Comparison of ENCODE assay signal across 9 cellular contexts in genomic region chr10:46386694-46387093, GRCh38. TPM values are rescaled to one million over a fixed set of nuclear protein-coding genes. Genes with fewer than 3 reads are reported as not detected.
DNase-seq lines count a peak whose midpoint lies in the region; ATAC-seq and TF ChIP-seq lines count a peak whose summit lies in the region.
"Not testable (repeated sequence)": the region's sequence is repeated elsewhere in the genome, so short reads cannot be mapped to it uniquely, and the experiment has no call there.
"Had no signal": no experiment of that assay in that cellular context is flagged by ENCODE, and none has a peak within 500 bp of the region (broad histone marks: within the 10 kb centered on the region; RNA-seq: fewer than 3 reads in every experiment).

No MANE protein-coding gene starts in this region.

- CTCF ChIA-PET in activated CD4-positive, alpha-beta T cell treated with anti-CD3 and anti-CD28 coated beads for 36 hours (lab: Charles Lee), result not testable (repeated sequence)

- not testable (repeated sequence) for H3K4me1 Mint-ChIP-seq in activated CD4-positive, alpha-beta T cell treated with anti-CD3 and anti-CD28 coated beads for 36 hours; stimulated activated naive B cell treated with anti-CD40 and anti-IgM and Interleukin-4, amounts not matched to agents 10 μg/mL and 1 μg/mL and 100 μg/mL, for 72 hours

- not testable (repeated sequence) for DNase-seq in activated CD4-positive, alpha-beta T cell treated with anti-CD3 and anti-CD28 coated beads for 36 hours; stimulated activated naive B cell treated with anti-CD40 and anti-IgM and Interleukin-4, amounts not matched to agents 10 μg/mL and 1 μg/mL and 100 μg/mL, for 72 hours

- not testable (repeated sequence) for H3K9me3 Mint-ChIP-seq in activated CD4-positive, alpha-beta T cell treated with anti-CD3 and anti-CD28 coated beads for 36 hours (ENCODE audit: low read depth); stimulated activated naive B cell treated with anti-CD40 and anti-IgM and Interleukin-4, amounts not matched to agents 10 μg/mL and 1 μg/mL and 100 μg/mL, for 72 hours

- ATAC-seq in GM18505 (IDR thresholded peaks at IDR 0.05; ENCODE audit: unreplicated experiment), result peak; percentile 71
- ATAC-seq in GM19351 (IDR thresholded peaks at IDR 0.05; ENCODE audit: unreplicated experiment), result peak; percentile 84
- ATAC-seq in GM21717 (IDR thresholded peaks at IDR 0.05; ENCODE audit: unreplicated experiment), result peak; percentile 83
- ATAC-seq in HG03103 (IDR thresholded peaks at IDR 0.05; ENCODE audit: low read depth, unreplicated experiment), result peak; percentile 67
- ATAC-seq in HG03460 (IDR thresholded peaks at IDR 0.05; ENCODE audit: unreplicated experiment), result peak; percentile 58
- peak; percentile 100 for ATAC-seq in activated CD4-positive, alpha-beta T cell treated with anti-CD3 and anti-CD28 coated beads for 36 hours
- ATAC-seq in esophagus mucosa, result peak; percentile 88
- peak; percentile 37 to 56 for ATAC-seq in stimulated activated naive B cell treated with anti-CD40 and anti-IgM and Interleukin-4, amounts not matched to agents 10 μg/mL and 1 μg/mL and 100 μg/mL, for 72 hours (replicated peaks)

- H3K4me3 Mint-ChIP-seq in activated CD4-positive, alpha-beta T cell treated with anti-CD3 and anti-CD28 coated beads for 36 hours; stimulated activated naive B cell treated with anti-CD40 and anti-IgM and Interleukin-4, amounts not matched to agents 10 μg/mL and 1 μg/mL and 100 μg/mL, for 72 hours: not testable (repeated sequence)

- not testable (repeated sequence) for H3K27me3 Mint-ChIP-seq in activated CD4-positive, alpha-beta T cell treated with anti-CD3 and anti-CD28 coated beads for 36 hours; stimulated activated naive B cell treated with anti-CD40 and anti-IgM and Interleukin-4, amounts not matched to agents 10 μg/mL and 1 μg/mL and 100 μg/mL, for 72 hours

- not testable (repeated sequence) for H3K27ac Mint-ChIP-seq in activated CD4-positive, alpha-beta T cell treated with anti-CD3 and anti-CD28 coated beads for 36 hours; stimulated activated naive B cell treated with anti-CD40 and anti-IgM and Interleukin-4, amounts not matched to agents 10 μg/mL and 1 μg/mL and 100 μg/mL, for 72 hours

- POLR2A ChIA-PET in activated CD4-positive, alpha-beta T cell treated with anti-CD3 and anti-CD28 coated beads for 36 hours (lab: Charles Lee), result not testable (repeated sequence)

- H3K36me3 Mint-ChIP-seq in activated CD4-positive, alpha-beta T cell treated with anti-CD3 and anti-CD28 coated beads for 36 hours (ENCODE audit: low read depth); stimulated activated naive B cell treated with anti-CD40 and anti-IgM and Interleukin-4, amounts not matched to agents 10 μg/mL and 1 μg/mL and 100 μg/mL, for 72 hours: not testable (repeated sequence)

- intact Hi-C loops in activated CD4-positive, alpha-beta T cell treated with anti-CD3 and anti-CD28 coated beads for 36 hours (cut with DNase I, micrococcal nuclease), result not testable (repeated sequence)

- TF ChIP-seq POLR2A in GM18505 (IDR thresholded peaks at IDR 0.05; ENCODE audit: borderline replicate concordance, extremely low read depth, insufficient read depth, insufficient read length), result not testable (repeated sequence)

RNA-seq across cellular contexts. Expression of gene ANXA8L1, which starts 11.1 kb away (rescaled TPM):
- not detected for total RNA-seq in activated CD4-positive, alpha-beta T cell treated with anti-CD3 and anti-CD28 coated beads for 36 hours
- total RNA-seq in esophagus mucosa, result 193 TPM
- total RNA-seq: H4 had no signal

Comparison
In these comparisons a context has a peak if more than half of its experiments do, and no peak if none do; other contexts are left out.
1. ATAC-seq: peak in every context shown above with its lines; median percentile 100 in activated CD4-positive, alpha-beta T cell treated with anti-CD3 and anti-CD28 coated beads for 36 hours; 88 in esophagus mucosa; 84 in GM19351; 83 in GM21717; 71 in GM18505; 67 in HG03103; 58 in HG03460; 46 in stimulated activated naive B cell treated with anti-CD40 and anti-IgM and Interleukin-4, amounts not matched to agents 10 μg/mL and 1 μg/mL and 100 μg/mL, for 72 hours.
2. RNA of gene ANXA8L1, which starts 11.1 kb away (total RNA-seq): 193 TPM in esophagus mucosa (single experiment); not detected in activated CD4-positive, alpha-beta T cell treated with anti-CD3 and anti-CD28 coated beads for 36 hours; every median in the first group is over 100 times any median in the second.